25 cellular contexts compared by ENCODE assay signal in the genomic region with DNA sequence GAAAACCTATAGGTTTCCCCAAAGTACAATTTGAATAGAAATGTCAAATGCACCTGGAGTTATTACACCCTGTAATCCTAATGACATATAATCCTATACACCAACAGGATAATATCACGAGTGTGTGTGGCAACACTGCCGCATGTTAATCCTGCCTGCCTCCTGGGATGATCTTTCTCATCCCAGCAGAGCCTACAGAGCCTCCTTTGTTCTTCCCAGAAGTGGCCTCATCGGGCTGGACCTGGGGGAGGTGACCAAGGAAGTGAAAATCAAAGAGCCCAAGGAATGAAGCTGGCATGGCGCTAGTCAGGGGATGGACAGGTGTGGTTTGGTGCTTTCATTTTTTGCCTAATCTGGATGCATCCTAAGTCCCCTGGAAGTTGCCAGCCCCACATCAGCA. TPM values are rescaled to one million over a fixed set of nuclear protein-coding genes. Genes with fewer than 3 reads are reported as not detected.
DNase-seq lines count a peak whose midpoint lies in the region; ATAC-seq and TF ChIP-seq lines count a peak whose summit lies in the region.
"Had no signal": no experiment of that assay in that cellular context is flagged by ENCODE, and none has a peak within 500 bp of the region (broad histone marks: within the 10 kb centered on the region; RNA-seq: fewer than 3 reads in every experiment).

No MANE protein-coding gene starts in this region.

- POLR2A ChIA-PET in MCF 10A (lab: Yijun Ruan, JAX) = interaction anchor here (0.6 kb wide), 1 partner anchor 503 kb away, joined by 5 read pairs; no protein-coding TSS in a partner anchor

- H3K27me3 ChIP-seq in mammary epithelial cell (ENCODE audit: insufficient read depth, low read length) (no peaks in the 10 kb centered on the region), WERI-Rb-1 (ENCODE audit: insufficient read depth, low read depth, severe bottlenecking) (no peaks in the 10 kb centered on the region)

- dilution Hi-C loops in mammary epithelial cell (cut with HindIII; ENCODE audit: low sequenced_read_pairs) = loop anchor here (25.0 kb wide), 1 partner anchor 499 kb away; no protein-coding TSS in a partner anchor

- no peak overlapping the region for H3K27ac Mint-ChIP-seq in MCF 10A (ENCODE audit: low read depth, unreplicated experiment)
- H3K27ac Mint-ChIP-seq: GM23338 had no signal

- CTCF ChIA-PET in mammary epithelial cell (lab: Charles Lee; ENCODE audit: low non-redundant PET) (no interaction called here), MCF 10A (lab: Yijun Ruan, JAX) (interaction anchor here (0.6 to 7.8 kb wide), 8 partner anchors 29 to 507 kb away, joined by 3 to 188 read pairs (median 3); no protein-coding TSS in a partner anchor)

- H3K9me3 ChIP-seq in mammary epithelial cell (replicated peaks; ENCODE audit: insufficient read depth, low read length) (no peaks in the 10 kb centered on the region), WERI-Rb-1 (ENCODE audit: severe bottlenecking) (no peaks in the 10 kb centered on the region)

- TF ChIP-seq CTCF in mammary epithelial cell (conservative IDR thresholded peaks at IDR 0.05 in 1 of 2, IDR thresholded peaks at IDR 0.05 in 1 of 2; ENCODE audit: extremely low read depth in 1 of 2, insufficient read depth in 1 of 2, low read depth in 1 of 2, low read length in 2 of 2) (no peak), MCF 10A (IDR thresholded peaks at IDR 0.05; ENCODE audit: unreplicated experiment) (no peak), WERI-Rb-1 (IDR thresholded peaks at IDR 0.05; ENCODE audit: low read depth, low read length) (no peak)

- no peaks in the 10 kb centered on the region for H3K36me3 Mint-ChIP-seq in MCF 10A (ENCODE audit: insufficient read depth, unreplicated experiment)

- no peaks in the 10 kb centered on the region for H3K27me3 Mint-ChIP-seq in MCF 10A (ENCODE audit: insufficient read depth, unreplicated experiment)

- H3K4me1 Mint-ChIP-seq in MCF 10A (ENCODE audit: insufficient read depth, unreplicated experiment) = peaks cover 17% of the 10 kb centered on the region

- H3K4me1 ChIP-seq in mammary epithelial cell (ENCODE audit: insufficient read depth, low read length) = peaks cover 23% of the 10 kb centered on the region

- H3K4me2 ChIP-seq in mammary epithelial cell (ENCODE audit: insufficient read depth, low read depth, low read length) = no peak overlapping the region
- H3K4me2 ChIP-seq: KMS-11 had no signal

- no peak overlapping the region for H3K9ac ChIP-seq in mammary epithelial cell (ENCODE audit: insufficient read depth, low read length)
- H3K9ac ChIP-seq: KMS-11 had no signal

- intact Hi-C loops in mammary epithelial cell (cut with micrococcal nuclease) (no loop called here), MCF 10A (cut with micrococcal nuclease) (no loop called here), left ventricle myocardium superior (cut with micrococcal nuclease) (no loop called here)

- H3K9me3 Mint-ChIP-seq in MCF 10A (ENCODE audit: unreplicated experiment) = no peaks in the 10 kb centered on the region
- H3K9me3 Mint-ChIP-seq: GM23338 had no signal

- BruUV-seq in mammary epithelial cell (replicated peaks; lab: Mats Ljungman, UMichigan) (no TSS peak), MCF 10A (replicated peaks; lab: Mats Ljungman, UMichigan) (no TSS peak)

- H3K79me2 ChIP-seq in mammary epithelial cell (ENCODE audit: insufficient read depth, low read length) = no peaks in the 10 kb centered on the region

- H3K4me3 ChIP-seq in mammary epithelial cell (replicated peaks in 1 of 3; ENCODE audit: insufficient read depth in 1 of 3, low read depth in 2 of 3, low read length in 3 of 3) (no peak overlapping the region), WERI-Rb-1 (ENCODE audit: low read depth, low read length) (peak overlapping the region; percentile 13; the same call in 1 of the 2 replicates)
- H3K4me3 ChIP-seq: GM12878, GM23338 had no signal

- H3K36me3 ChIP-seq in mammary epithelial cell (ENCODE audit: insufficient read depth, low read length) (no peaks in the 10 kb centered on the region), WERI-Rb-1 (no peaks in the 10 kb centered on the region)

- H2AFZ ChIP-seq in mammary epithelial cell (ENCODE audit: low read depth, low read length) = peak overlapping the region; percentile 70
- H2AFZ ChIP-seq: GM23338 had no signal

- H4K20me1 ChIP-seq in mammary epithelial cell (ENCODE audit: insufficient read depth, low read length) = no peaks in the 10 kb centered on the region

- H3K4me3 Mint-ChIP-seq in MCF 10A (ENCODE audit: unreplicated experiment) = no peak overlapping the region
- H3K4me3 Mint-ChIP-seq: GM23338 had no signal

- ATAC-seq in GM19328 (IDR thresholded peaks at IDR 0.05; ENCODE audit: unreplicated experiment) (no peak), left ventricle myocardium superior (no peak)
- ATAC-seq: GM12878, SK-N-SH treated with all-trans-retinoic acid at 6 μM for 48 hours had no signal

- WGBS in mammary epithelial cell (ENCODE audit: low coverage, missing lambda C conversion rate) = 24% methylated on average over 4 of the region's 4 CpGs

- in situ Hi-C loops in mammary epithelial cell (cut with MboI; ENCODE audit: low sequenced_read_pairs in 2 of 2) = loop anchor here in 1 of 2 donors (5.0 to 25.0 kb wide), 2 partner anchors 79 to 499 kb away; no protein-coding TSS in a partner anchor

- H3K27ac ChIP-seq in mammary epithelial cell (ENCODE audit: insufficient read depth, low read depth, low read length) (no peak overlapping the region), WERI-Rb-1 (no peak overlapping the region)
- H3K27ac ChIP-seq: KMS-11 had no signal

- DNase-seq in mammary epithelial cell = peak; percentile 37
- DNase-seq in MCF 10A (ENCODE audit: unreplicated experiment) = no peak
- DNase-seq in WERI-Rb-1 = peak; percentile 58
- DNase-seq in mesenteric fat pad (ENCODE audit: low spot score) = peak; percentile 30
- no peak for DNase-seq in stimulated activated CD4-positive, alpha-beta T cell treated with anti-CD3 and anti-CD28 coated beads, Interleukin-2, amount 100 ng/mL, for 48 hours
- DNase-seq in NCI-H345 (lab: John Stamatoyannopoulos, UW) = no peak
- no peak for DNase-seq in left ventricle myocardium superior
- DNase-seq: 8988T, COR-L47, DMS53, EL, NCI-H1436, NCI-H2029, NCI-H2171, NCI-H446, NCI-H526 treated with DMSO at 0.1 percent for 48 hours, OCI-M1, SHP77 had no signal

RNA-seq across cellular contexts. Expression of a gene that starts 29.5 kb away (rescaled TPM):
- total RNA-seq in mammary epithelial cell (1 to 10 TPM in 1 of 2 donors, not detected in 1; 1.0 TPM), MCF 10A (2022) (not detected in 2 replicates), mesenteric fat pad (784 TPM), left ventricle myocardium superior (0.42 TPM)
- 0.03 TPM for polyA plus RNA-seq in mammary epithelial cell
- not detected for polyA minus RNA-seq in mammary epithelial cell
- total RNA-seq: GM12878, GM23338, RPMI7951 had no signal
- polyA plus RNA-seq: AG04450, GM12878, GM23338 had no signal

Comparison
In these comparisons a context has a peak if more than half of its experiments do, and no peak if none do; other contexts are left out.
1. DNase-seq: peak in mammary epithelial cell (single experiment), WERI-Rb-1 (single experiment) and mesenteric fat pad (single experiment); none in MCF 10A (single experiment), stimulated activated CD4-positive, alpha-beta T cell treated with anti-CD3 and anti-CD28 coated beads, Interleukin-2, amount 100 ng/mL, for 48 hours (0 of 2), NCI-H345 (single experiment) and left ventricle myocardium superior (single experiment).
2. RNA of a gene that starts 29.5 kb away (total RNA-seq): 784 TPM in mesenteric fat pad (single experiment); 1.0 TPM in mammary epithelial cell, 0.42 TPM in left ventricle myocardium superior (single experiment) and not detected in MCF 10A; every median in the first group is over 100 times any median in the second.